Comparison of ENCODE assay signal across 19 cellular contexts in genomic region chr6:38100380-38100779, GRCh38.
DNase-seq lines count a peak whose midpoint lies in the region; ATAC-seq lines count a peak whose summit lies in the region.
"Had no signal": no experiment of that assay in that cellular context is flagged by ENCODE, and none has a peak within 500 bp of the region (broad histone marks: within the 10 kb centered on the region; RNA-seq: fewer than 3 reads in every experiment).

No MANE protein-coding gene starts in this region.

- H3K4me1 ChIP-seq in CD8-positive, alpha-beta memory T cell (ENCODE audit: insufficient read depth, low read length), result no peaks in the 10 kb centered on the region

- CTCF ChIA-PET in CD8-positive, alpha-beta memory T cell (lab: Charles Lee), result no interaction called here

- no peaks in the 10 kb centered on the region for H3K27me3 ChIP-seq in CD8-positive, alpha-beta memory T cell (ENCODE audit: insufficient read depth, low read length, poor library complexity, severe bottlenecking)

- H3K9me3 Mint-ChIP-seq in stimulated activated naive CD8-positive, alpha-beta T cell treated with anti-CD3 and anti-CD28 coated beads, Interleukin-15, amount 100 ng/mL, for 72 hours, result no peaks in the 10 kb centered on the region
- H3K9me3 Mint-ChIP-seq in CD8-positive, alpha-beta memory T cell, result no peaks in the 10 kb centered on the region
- H3K9me3 Mint-ChIP-seq: CD4-positive, alpha-beta T cell had no signal

- H3K36me3 ChIP-seq in CD8-positive, alpha-beta memory T cell (ENCODE audit: insufficient read depth, low read length), result no peaks in the 10 kb centered on the region

- no peak overlapping the region for H3K27ac ChIP-seq in CD8-positive, alpha-beta memory T cell (ENCODE audit: low read depth, low read length)
- H3K27ac ChIP-seq: KMS-11, PC-9, SK-N-MC had no signal

- H3K4me3 Mint-ChIP-seq in stimulated activated naive CD8-positive, alpha-beta T cell treated with anti-CD3 and anti-CD28 coated beads, Interleukin-15, amount 100 ng/mL, for 72 hours, result no peak overlapping the region
- H3K4me3 Mint-ChIP-seq in CD8-positive, alpha-beta memory T cell, result no peak overlapping the region
- H3K4me3 Mint-ChIP-seq: CD4-positive, alpha-beta T cell had no signal

- H3K27me3 Mint-ChIP-seq in stimulated activated naive CD8-positive, alpha-beta T cell treated with anti-CD3 and anti-CD28 coated beads, Interleukin-15, amount 100 ng/mL, for 72 hours, result no peaks in the 10 kb centered on the region
- no peaks in the 10 kb centered on the region for H3K27me3 Mint-ChIP-seq in CD8-positive, alpha-beta memory T cell
- H3K27me3 Mint-ChIP-seq: CD4-positive, alpha-beta T cell had no signal

- POLR2A ChIA-PET in CD8-positive, alpha-beta memory T cell (lab: Charles Lee), result no interaction called here

- DNase-seq in stimulated activated naive CD8-positive, alpha-beta T cell treated with anti-CD3 and anti-CD28 coated beads, Interleukin-15, amount 100 ng/mL, for 72 hours, result no peak
- no peak for DNase-seq in stimulated activated naive CD8-positive, alpha-beta T cell treated with anti-CD3 and anti-CD28 coated beads, Interleukin-15, Interleukin-2, amounts not matched to agents 100 U/mL and 50 U/mL, for 24 hours
- DNase-seq in RPMI8226 (no peak), 8988T (no peak)
- no peak for DNase-seq in CD8-positive, alpha-beta memory T cell
- DNase-seq: AML-193; CD4-positive, alpha-beta T cell; DMS79; GOT3; NCI-H1092 treated with DMSO at 0.1 percent for 48 hours; NCI-H1694 treated with DMSO at 0.1 percent for 48 hours; NCI-H446; NCI-H748 treated with DMSO at 0.1 percent for 48 hours; PC-9 had no signal

- H3K36me3 Mint-ChIP-seq in CD8-positive, alpha-beta memory T cell, result peaks cover 4 to 13% (median 12%) of the 10 kb centered on the region in 3 donors

- no peaks in the 10 kb centered on the region for H3K4me1 Mint-ChIP-seq in stimulated activated naive CD8-positive, alpha-beta T cell treated with anti-CD3 and anti-CD28 coated beads, Interleukin-15, amount 100 ng/mL, for 72 hours
- peaks cover 9 to 44% (median 19%) of the 10 kb centered on the region in 3 donors for H3K4me1 Mint-ChIP-seq in CD8-positive, alpha-beta memory T cell

- H3K4me3 ChIP-seq in CD8-positive, alpha-beta memory T cell (ENCODE audit: low read length), result no peak overlapping the region
- H3K4me3 ChIP-seq: PC-9, SK-N-MC had no signal

- peak; percentile 64 for ATAC-seq in stimulated activated naive CD8-positive, alpha-beta T cell treated with anti-CD3 and anti-CD28 coated beads, Interleukin-15, amount 100 ng/mL, for 72 hours
- no peak for ATAC-seq in stimulated activated naive CD8-positive, alpha-beta T cell treated with anti-CD3 and anti-CD28 coated beads, Interleukin-15, Interleukin-2, amounts not matched to agents 100 U/mL and 50 U/mL, for 24 hours
- ATAC-seq in GM21786 (IDR thresholded peaks at IDR 0.05; ENCODE audit: unreplicated experiment) (peak; percentile 55), HG03565 (IDR thresholded peaks at IDR 0.05; ENCODE audit: unreplicated experiment) (peak; percentile 44)
- ATAC-seq: Right ventricle myocardium inferior had no signal

- H3K9me3 ChIP-seq in CD8-positive, alpha-beta memory T cell (ENCODE audit: low read length), result no peaks in the 10 kb centered on the region

- H3K27ac Mint-ChIP-seq in stimulated activated naive CD8-positive, alpha-beta T cell treated with anti-CD3 and anti-CD28 coated beads, Interleukin-15, amount 100 ng/mL, for 72 hours, result no peak overlapping the region
- no peak overlapping the region for H3K27ac Mint-ChIP-seq in CD8-positive, alpha-beta memory T cell
- H3K27ac Mint-ChIP-seq: CD4-positive, alpha-beta T cell had no signal
